19 cellular contexts compared by ENCODE assay signal in genomic region chr16:81657731-81658130, GRCh38.
A peak's percentile ranks its signal among the peaks of the same experiment; 100 is the strongest.
DNase-seq lines count a peak whose midpoint lies in the region; ATAC-seq and TF ChIP-seq lines count a peak whose summit lies in the region.
"Had no signal": no experiment of that assay in that cellular context is flagged by ENCODE, and none has a peak within 500 bp of the region (broad histone marks: within the 10 kb centered on the region; RNA-seq: fewer than 3 reads in every experiment).

No MANE protein-coding gene starts in this region.

- no peak for TF ChIP-seq CTCF in H9 (conservative IDR thresholded peaks at IDR 0.05)
- no peak for TF ChIP-seq CTCF in mucosa of descending colon (IDR thresholded peaks at IDR 0.05)
- TF ChIP-seq CTCF in PC-9 (conservative IDR thresholded peaks at IDR 0.05), result no peak

- no peak overlapping the region for H2BK20ac ChIP-seq in H9 (ENCODE audit: low read depth, low read length, poor library complexity, severe bottlenecking)

- H3K4me3 Mint-ChIP-seq in H9, result no peak overlapping the region
- H3K4me3 Mint-ChIP-seq: activated CD4-positive, alpha-beta memory T cell treated with anti-CD3 and anti-CD28 coated beads for 36 hours; activated naive CD8-positive, alpha-beta T cell treated with anti-CD3 and anti-CD28 coated beads, Interleukin-2, amount 10 ng/mL, durations not matched to agents 7 days and 5 days; activated T-cell treated with anti-CD3 and anti-CD28 coated beads, Interleukin-2, amount 50 U/mL, for 72 hours had no signal

- no peak overlapping the region for H3K18ac ChIP-seq in H9 (ENCODE audit: insufficient read length, low read depth, low read length)

- H2AK5ac ChIP-seq in H9 (ENCODE audit: insufficient read length, low read length), result no peak overlapping the region

- H3K9ac ChIP-seq in H9 (ENCODE audit: extremely low read depth, insufficient read length, low read length), result no peak overlapping the region

- H4K5ac ChIP-seq in H9 (ENCODE audit: insufficient read length, low read depth, low read length), result no peak overlapping the region

- H3K36me3 ChIP-seq in SJCRH30, result 0 out of 2 replicates have a peak, but pooled peaks cover 2% of the 10 kb centered on the region
- H3K36me3 ChIP-seq in mucosa of descending colon (ENCODE audit: low read depth), result no peaks in the 10 kb centered on the region
- H3K36me3 ChIP-seq in PC-9 (ENCODE audit: low read depth), result 0 out of 2 replicates have a peak, but pooled peaks cover 4% of the 10 kb centered on the region

- no peaks in the 10 kb centered on the region for H3K9me2 ChIP-seq in PC-9 (ENCODE audit: insufficient read depth)

- no peaks in the 10 kb centered on the region for H3K27me3 Mint-ChIP-seq in H9 (ENCODE audit: low read depth)
- H3K27me3 Mint-ChIP-seq: activated CD4-positive, alpha-beta memory T cell treated with anti-CD3 and anti-CD28 coated beads for 36 hours; activated naive CD8-positive, alpha-beta T cell treated with anti-CD3 and anti-CD28 coated beads, Interleukin-2, amount 10 ng/mL, durations not matched to agents 7 days and 5 days had no signal

- peak overlapping the region in 2 of 3 experiments; percentile 4 to 15; a peak in 2 of 7 replicates for H3K27ac Mint-ChIP-seq in H9
- H3K27ac Mint-ChIP-seq: activated CD4-positive, alpha-beta memory T cell treated with anti-CD3 and anti-CD28 coated beads for 36 hours; activated naive CD8-positive, alpha-beta T cell treated with anti-CD3 and anti-CD28 coated beads, Interleukin-2, amount 10 ng/mL, durations not matched to agents 7 days and 5 days; activated T-cell treated with anti-CD3 and anti-CD28 coated beads, Interleukin-2, amount 50 U/mL, for 72 hours had no signal

- POLR2A ChIA-PET in PC-9 (lab: Charles Lee; ENCODE audit: unreplicated experiment), result no interaction called here

- H3K27ac ChIP-seq in H9 (ENCODE audit: insufficient read length, low read depth, low read length) (no peak overlapping the region), SJCRH30 (peak overlapping the region; percentile 79), PC-9 (no peak overlapping the region)
- H3K27ac ChIP-seq: brain microvascular endothelial cell had no signal

- DNase-seq in H9, result no peak
- peak; percentile 82 to 83 for DNase-seq in SJCRH30
- DNase-seq in inferior parietal cortex (ENCODE audit: extremely low spot score), result peak; percentile 38
- peak; percentile 77 for DNase-seq in sciatic nerve (ENCODE audit: low spot score)
- DNase-seq in mucosa of descending colon, result no peak
- DNase-seq in mesenteric fat pad (ENCODE audit: low spot score), result no peak
- DNase-seq in PC-9, result no peak
- DNase-seq: activated CD4-positive, alpha-beta memory T cell treated with anti-CD3 and anti-CD28 coated beads for 36 hours; activated naive CD8-positive, alpha-beta T cell treated with anti-CD3 and anti-CD28 coated beads, Interleukin-2, amount 10 ng/mL, durations not matched to agents 7 days and 5 days; activated T-cell treated with anti-CD3 and anti-CD28 coated beads, Interleukin-2, amount 50 U/mL, for 72 hours; brain microvascular endothelial cell; GDM1; HCEC 1CT; kidney; mammary epithelial cell; NCI-H1105 treated with DMSO at 0.1 percent for 48 hours; NCI-H69; SHP77; stimulated activated CD4-positive, alpha-beta T cell treated with anti-CD3 and anti-CD28 coated beads, Interleukin-12 subunit alpha, Interleukin-12 subunit beta, amount 100 ng/mL, for 4 hours had no signal

- WGBS in H9 (ENCODE audit: extremely low coverage, insufficient read length, low lambda C conversion rate), result no CpG with 5 or more reads among the region's 12 CpGs

- H4K20me1 ChIP-seq in H9 (ENCODE audit: control insufficient read depth, insufficient read depth, insufficient read length), result no peaks in the 10 kb centered on the region
- H4K20me1 ChIP-seq in PC-9 (ENCODE audit: insufficient read depth), result peaks cover 8% of the 10 kb centered on the region; the same call in 1 of the 2 replicates

- no peak overlapping the region for H3T11ph ChIP-seq in H9 (ENCODE audit: low read length)

- H3K56ac ChIP-seq in H9 (ENCODE audit: insufficient read length, low read depth, low read length), result no peak overlapping the region

- CTCF ChIA-PET in PC-9 (lab: Charles Lee), result no interaction called here

- intact Hi-C loops in sciatic nerve (cut with DNase I) (no loop called here), mucosa of descending colon (cut with DNase I, micrococcal nuclease) (no loop called here), PC-9 (cut with micrococcal nuclease; ENCODE audit: unreplicated experiment) (no loop called here)

- ATAC-seq in sciatic nerve, result peak; percentile 88
- no peak for ATAC-seq in mucosa of descending colon
- ATAC-seq: activated T-cell treated with anti-CD3 and anti-CD28 coated beads, Interleukin-2, amount 50 U/mL, for 72 hours had no signal

- no peaks in the 10 kb centered on the region for H3K23me2 ChIP-seq in H9 (ENCODE audit: insufficient read length, low read depth, low read length, poor library complexity, severe bottlenecking)

- no peak overlapping the region for H3K23ac ChIP-seq in H9 (ENCODE audit: insufficient read length, low read depth, low read length)

- H4K8ac ChIP-seq in H9 (replicated peaks; ENCODE audit: insufficient read length, low read depth, low read length), result no peak overlapping the region

- H2AFZ ChIP-seq in H9 (ENCODE audit: low read length) (no peak overlapping the region), PC-9 (no peak overlapping the region)

- no peak overlapping the region for H2BK15ac ChIP-seq in H9 (ENCODE audit: low read depth, low read length)

- peaks cover 6 to 37% (median 17%) of the 10 kb centered on the region in 3 experiments; a peak in 6 of 7 replicates for H3K36me3 Mint-ChIP-seq in H9 (ENCODE audit: insufficient read depth in 1 of 3, low read depth in 3 of 3)

- H3F3A ChIP-seq in PC-9 (ENCODE audit: insufficient read depth, low read depth), result peaks cover 4% of the 10 kb centered on the region; the same call in 1 of the 2 replicates

- H2BK5ac ChIP-seq in H9 (ENCODE audit: insufficient read length, low read length), result no peak overlapping the region

- H2BK12ac ChIP-seq in H9 (ENCODE audit: insufficient read length, low read depth, low read length), result no peak overlapping the region

- H3K4me2 ChIP-seq in H9 (ENCODE audit: insufficient read depth, insufficient read length, low read length) (no peak overlapping the region), PC-9 (no peak overlapping the region)

- no peaks in the 10 kb centered on the region for H3K9me3 ChIP-seq in H9 (ENCODE audit: control insufficient read depth, low read depth, low read length)
- H3K9me3 ChIP-seq in SJCRH30 (replicated peaks), result no peaks in the 10 kb centered on the region
- H3K9me3 ChIP-seq in mucosa of descending colon, result no peaks in the 10 kb centered on the region
- H3K9me3 ChIP-seq in PC-9 (ENCODE audit: insufficient read depth, low read depth), result no peaks in the 10 kb centered on the region

- no peak overlapping the region for H4K91ac ChIP-seq in H9 (ENCODE audit: insufficient read length, low read depth, low read length)

- H3K79me2 ChIP-seq in H9 (ENCODE audit: insufficient read depth, low read length) (no peaks in the 10 kb centered on the region), PC-9 (ENCODE audit: low read depth) (no peaks in the 10 kb centered on the region)

- no TSS peak for BruUV-seq in PC-9 (replicated peaks; lab: Mats Ljungman, UMichigan)

- H2BK120ac ChIP-seq in H9 (ENCODE audit: low read depth, low read length, poor library complexity, severe bottlenecking), result no peak overlapping the region

- peaks cover 29 to 32% of the 10 kb centered on the region in 2 experiments for H3K4me1 Mint-ChIP-seq in H9

- no peaks in the 10 kb centered on the region for H3K9me3 Mint-ChIP-seq in H9
- H3K9me3 Mint-ChIP-seq: activated CD4-positive, alpha-beta memory T cell treated with anti-CD3 and anti-CD28 coated beads for 36 hours; activated naive CD8-positive, alpha-beta T cell treated with anti-CD3 and anti-CD28 coated beads, Interleukin-2, amount 10 ng/mL, durations not matched to agents 7 days and 5 days; activated T-cell treated with anti-CD3 and anti-CD28 coated beads, Interleukin-2, amount 50 U/mL, for 72 hours had no signal

- H3K4me1 ChIP-seq in H9 (ENCODE audit: insufficient read depth, low read length), result peaks cover 5% of the 10 kb centered on the region; the same call in 1 of the 2 replicates
- H3K4me1 ChIP-seq in SJCRH30, result peaks cover 21% of the 10 kb centered on the region
- H3K4me1 ChIP-seq in mucosa of descending colon (ENCODE audit: low read depth), result no peaks in the 10 kb centered on the region
- no peaks in the 10 kb centered on the region for H3K4me1 ChIP-seq in PC-9 (replicated peaks; ENCODE audit: insufficient read depth)

- H3K79me1 ChIP-seq in H9 (ENCODE audit: insufficient read depth, low read depth, low read length, poor library complexity, severe bottlenecking), result no peaks in the 10 kb centered on the region

- H3K27me3 ChIP-seq in H9 (ENCODE audit: insufficient read depth, low read length) (no peaks in the 10 kb centered on the region), SJCRH30 (no peaks in the 10 kb centered on the region), PC-9 (ENCODE audit: insufficient read depth, low read depth) (no peaks in the 10 kb centered on the region)
- H3K27me3 ChIP-seq: brain microvascular endothelial cell had no signal

- H3K4ac ChIP-seq in H9 (ENCODE audit: low read depth, low read length), result no peak overlapping the region

- H3K14ac ChIP-seq in H9 (ENCODE audit: insufficient read depth, low read length), result no peak overlapping the region

- peak overlapping the region; percentile 35 for H3K4me3 ChIP-seq in SJCRH30
- no peak overlapping the region for H3K4me3 ChIP-seq in mucosa of descending colon
- no peak overlapping the region for H3K4me3 ChIP-seq in PC-9

Comparison
In these comparisons a context has a peak if more than half of its experiments do, and no peak if none do; other contexts are left out.
1. DNase-seq: peak in SJCRH30 (2 of 2), inferior parietal cortex (single experiment) and sciatic nerve (single experiment); none in H9 (single experiment), mucosa of descending colon (0 of 3), mesenteric fat pad (single experiment) and PC-9 (0 of 2).